9 cellular contexts compared by ENCODE assay signal in genomic region chr18:74836296-74837139, GRCh38.
DNase-seq lines count a peak whose midpoint lies in the region; ATAC-seq and TF ChIP-seq lines count a peak whose summit lies in the region.
"Had no signal": no experiment of that assay in that cellular context is flagged by ENCODE, and none has a peak within 500 bp of the region (broad histone marks: within the 10 kb centered on the region; RNA-seq: fewer than 3 reads in every experiment).

No MANE protein-coding gene starts in this region.

- H3K27ac Mint-ChIP-seq in T-helper 2 cell treated with Interferon-gamma antibody and Interleukin-4, amounts not matched to agents 5 μg/mL and 100 μg/mL, for 36 hours: no peak overlapping the region
- H3K27ac Mint-ChIP-seq: activated CD4-positive, alpha-beta memory T cell treated with anti-CD3 and anti-CD28 coated beads for 36 hours had no signal

- H3K9me3 ChIP-seq in BE2C (no peaks in the 10 kb centered on the region), adrenal gland (replicated peaks in 1 of 3) (no peaks in the 10 kb centered on the region)

- 52 to 60% (median 58%) methylated on average over 8 of the region's 8 CpGs for WGBS in adrenal gland, 4 donors

- no peak for TF ChIP-seq POLR2A in adrenal gland (IDR thresholded peaks at IDR 0.05)

- H3K36me3 ChIP-seq in BE2C: no peaks in the 10 kb centered on the region
- H3K36me3 ChIP-seq in adrenal gland (replicated peaks in 1 of 2): no peaks in the 10 kb centered on the region

- DNase-seq in BE2C (peak; percentile 59), NCI-H1417 (lab: John Stamatoyannopoulos, UW) (peak; percentile 2 to 98 (median 86)), adrenal gland (peak in 4 of 7 donors; percentile 27 to 40 (median 36)), inferior parietal cortex (ENCODE audit: extremely low spot score) (peak; percentile 11), islet precursor cell (no peak)
- no peak for DNase-seq in activated CD4-positive, alpha-beta T cell treated with anti-CD3 and anti-CD28 coated beads for 4 hours
- no peak for DNase-seq in T-helper 2 cell treated with Interferon-gamma antibody and Interleukin-4, amounts not matched to agents 5 μg/mL and 100 μg/mL, for 36 hours (ENCODE audit: low spot score)
- DNase-seq: activated CD4-positive, alpha-beta memory T cell treated with anti-CD3 and anti-CD28 coated beads for 36 hours had no signal

- no peaks in the 10 kb centered on the region for H3K27me3 Mint-ChIP-seq in T-helper 2 cell treated with Interferon-gamma antibody and Interleukin-4, amounts not matched to agents 5 μg/mL and 100 μg/mL, for 36 hours (ENCODE audit: low read depth)
- H3K27me3 Mint-ChIP-seq: activated CD4-positive, alpha-beta memory T cell treated with anti-CD3 and anti-CD28 coated beads for 36 hours had no signal

- no peaks in the 10 kb centered on the region for H3K9me3 Mint-ChIP-seq in T-helper 2 cell treated with Interferon-gamma antibody and Interleukin-4, amounts not matched to agents 5 μg/mL and 100 μg/mL, for 36 hours
- H3K9me3 Mint-ChIP-seq: activated CD4-positive, alpha-beta memory T cell treated with anti-CD3 and anti-CD28 coated beads for 36 hours had no signal

- TF ChIP-seq CTCF in BE2C (IDR thresholded peaks at IDR 0.05; ENCODE audit: low read depth, low read length) (no peak), adrenal gland (IDR thresholded peaks at IDR 0.05) (no peak)

- H3K27me3 ChIP-seq in BE2C: no peaks in the 10 kb centered on the region
- no peaks in the 10 kb centered on the region for H3K27me3 ChIP-seq in adrenal gland

- ATAC-seq in HG03469 (IDR thresholded peaks at IDR 0.05; ENCODE audit: unreplicated experiment): no peak

- intact Hi-C loops in adrenal gland (cut with DNase I): no loop called here

- no peaks in the 10 kb centered on the region for H3K4me1 ChIP-seq in BE2C
- H3K4me1 ChIP-seq in adrenal gland (replicated peaks in 1 of 2): no peaks in the 10 kb centered on the region

- no peak overlapping the region for H3K4me3 Mint-ChIP-seq in T-helper 2 cell treated with Interferon-gamma antibody and Interleukin-4, amounts not matched to agents 5 μg/mL and 100 μg/mL, for 36 hours
- H3K4me3 Mint-ChIP-seq: activated CD4-positive, alpha-beta memory T cell treated with anti-CD3 and anti-CD28 coated beads for 36 hours had no signal

- no peak overlapping the region for H3K27ac ChIP-seq in adrenal gland

- H3K36me3 Mint-ChIP-seq in T-helper 2 cell treated with Interferon-gamma antibody and Interleukin-4, amounts not matched to agents 5 μg/mL and 100 μg/mL, for 36 hours (ENCODE audit: low read depth): peaks cover 3% of the 10 kb centered on the region

- H3K4me3 ChIP-seq in BE2C (ENCODE audit: low read depth, low read length): no peak overlapping the region; the same call in 1 of the 2 replicates
- H3K4me3 ChIP-seq in adrenal gland: no peak overlapping the region

- H3K4me1 Mint-ChIP-seq in T-helper 2 cell treated with Interferon-gamma antibody and Interleukin-4, amounts not matched to agents 5 μg/mL and 100 μg/mL, for 36 hours (ENCODE audit: low read depth): peaks cover 35% of the 10 kb centered on the region

Comparison
In these comparisons a context has a peak if more than half of its experiments do, and no peak if none do; other contexts are left out.
1. DNase-seq: peak in BE2C (single experiment), NCI-H1417 (3 of 3), adrenal gland (4 of 7) and inferior parietal cortex (single experiment); none in islet precursor cell (single experiment), activated CD4-positive, alpha-beta T cell treated with anti-CD3 and anti-CD28 coated beads for 4 hours (0 of 2) and T-helper 2 cell treated with Interferon-gamma antibody and Interleukin-4, amounts not matched to agents 5 μg/mL and 100 μg/mL, for 36 hours (single experiment).